1 cellular context compared by ENCODE assay signal in the genomic region with DNA sequence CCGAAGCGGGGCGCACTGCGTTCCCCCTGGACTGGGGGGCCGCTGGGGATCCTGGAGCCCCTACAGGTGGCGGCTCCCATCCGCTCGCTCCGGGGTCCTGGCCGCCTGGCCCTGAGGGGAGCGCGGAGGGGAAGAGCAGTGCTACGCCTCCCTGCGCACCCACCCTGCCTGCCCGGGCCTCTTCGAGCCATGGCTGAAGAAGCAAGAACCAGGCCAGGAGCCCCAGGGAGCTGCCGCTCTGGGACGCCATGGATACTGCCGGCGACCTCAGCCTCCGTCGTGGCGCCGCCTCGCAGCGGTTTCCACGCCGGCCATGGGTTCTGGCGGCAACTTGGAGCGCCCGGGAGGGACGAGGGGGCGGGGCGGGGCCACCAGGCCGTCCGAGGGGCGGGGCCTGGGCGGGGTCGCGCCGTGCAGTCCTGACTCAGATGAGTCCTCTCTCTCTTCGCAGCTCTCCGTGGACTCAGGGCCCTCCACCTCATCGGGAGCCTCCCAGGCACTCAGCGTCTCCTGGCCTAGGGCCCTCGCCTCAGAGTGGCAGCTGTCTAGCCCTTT.
TF ChIP-seq lines count a peak whose summit lies in the region.

No MANE protein-coding gene starts in this region.

TF ChIP-seq in SK-N-SH, 30 proteins besides CTCF, POLR2A, EP300 and RAD21 (continued from another document):
- TF ChIP-seq PBX3 (IDR thresholded peaks at IDR 0.05) (no peak), FOXM1 (IDR thresholded peaks at IDR 0.05; ENCODE audit: low read depth) (no peak), RCOR1 (IDR thresholded peaks at IDR 0.05; ENCODE audit: low read length) (no peak), GATA2 (CRISPR knock-in tag; IDR thresholded peaks at IDR 0.05) (no peak)
